8 cellular contexts compared by ENCODE assay signal in the genomic region with DNA sequence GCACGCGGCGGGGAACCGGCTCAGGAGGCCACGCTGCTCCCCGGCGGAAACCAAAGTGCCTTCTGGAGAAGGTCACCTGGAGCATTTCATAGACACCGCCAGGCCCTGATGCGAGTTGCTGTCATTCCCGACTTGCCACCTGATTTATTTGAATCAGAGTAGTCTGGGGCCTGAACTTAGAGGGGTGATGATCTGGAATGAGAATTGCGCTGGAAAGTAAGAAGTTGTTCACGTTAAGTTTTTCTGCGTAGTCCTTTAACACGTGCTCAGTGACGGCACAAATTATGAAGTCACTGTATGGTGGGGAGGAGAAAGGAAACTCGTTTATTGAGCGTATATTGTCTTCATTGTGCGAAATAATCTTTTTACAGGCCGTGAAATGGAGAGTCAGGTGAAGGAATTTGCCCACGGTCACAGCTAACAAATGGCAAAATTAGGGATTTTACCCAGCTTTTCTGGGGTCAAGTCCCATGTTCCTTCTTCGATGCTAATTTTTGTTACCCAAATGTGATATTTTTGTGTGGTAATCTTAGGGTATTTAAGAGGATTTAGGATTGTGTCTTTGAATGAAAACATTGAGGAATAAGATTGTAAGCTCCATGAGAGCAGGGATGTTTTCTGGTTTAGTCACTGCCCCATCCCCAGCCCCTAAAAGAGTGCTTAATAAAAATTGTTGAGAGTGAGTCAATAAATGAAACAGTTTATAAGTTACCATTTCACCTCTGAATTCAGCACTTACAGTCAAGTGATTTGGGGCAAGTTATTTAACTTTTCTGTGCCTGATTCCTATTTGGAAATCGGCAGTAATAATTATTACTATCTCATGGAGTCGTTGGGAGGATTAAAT. TPM values are rescaled to one million over a fixed set of nuclear protein-coding genes. Genes with fewer than 3 reads are reported as not detected.
DNase-seq lines count a peak whose midpoint lies in the region; ATAC-seq, FAIRE-seq and TF ChIP-seq lines count a peak whose summit lies in the region.

No MANE protein-coding gene starts in this region.

- CTCF ChIA-PET in Calu3 (lab: Charles Lee) = interaction anchor here (0.6 kb wide), 1 partner anchor 241 kb away, joined by 3 read pairs; no protein-coding TSS in a partner anchor
- CTCF ChIA-PET in HEK293T (lab: Yijun Ruan, JAX) = interaction anchor here (0.7 to 1.1 kb wide), 4 partner anchors 16 to 205 kb away, joined by 3 to 4 read pairs (median 3); partner anchors contain the start of gene NBL1
- CTCF ChIA-PET in H1 (lab: Charles Lee; ENCODE audit: partially characterized antibody) = interaction anchor here (0.6 to 1.4 kb wide), 6 partner anchors 12 to 313 kb away, joined by 3 to 6 read pairs (median 3); no protein-coding TSS in a partner anchor

- peaks cover 27 to 55% of the 10 kb centered on the region in 2 experiments for H3K79me2 ChIP-seq in H1 (ENCODE audit: control insufficient read depth in 1 of 2, insufficient read depth in 2 of 2, low read length in 2 of 2)

- H3K36me3 ChIP-seq in H1 (ENCODE audit: control insufficient read depth in 2 of 4, insufficient read depth in 4 of 4, low read length in 3 of 4) (no peaks in the 10 kb centered on the region), mucosa of descending colon (ENCODE audit: low read depth) (peaks cover 4% of the 10 kb centered on the region), upper lobe of right lung (no peaks in the 10 kb centered on the region)

- H3K9ac ChIP-seq in H1 (replicated peaks in 1 of 4; ENCODE audit: extremely low read depth in 1 of 4, low read depth in 3 of 4, low read length in 3 of 4) = peak overlapping the region; percentile 89 to 93 (median 92)

- H3K27me3 Mint-ChIP-seq in Calu3 (ENCODE audit: unreplicated experiment) = no peaks in the 10 kb centered on the region

- peaks cover 7% of the 10 kb centered on the region for H3K23me2 ChIP-seq in H1 (ENCODE audit: low read depth, low read length)

- no peaks in the 10 kb centered on the region for H3K27me3 ChIP-seq in H1 (replicated peaks in 1 of 4; ENCODE audit: control insufficient read depth in 3 of 4, extremely low read depth in 1 of 4, insufficient read depth in 3 of 4, low read length in 3 of 4)
- no peaks in the 10 kb centered on the region for H3K27me3 ChIP-seq in upper lobe of right lung

- H3K4me1 Mint-ChIP-seq in Calu3 (ENCODE audit: low read depth, unreplicated experiment) = peaks cover 28% of the 10 kb centered on the region

- H3K27ac ChIP-seq in H1 (ENCODE audit: low read depth, low read length) = peak overlapping the region; percentile 87; the same call in 1 of the 2 replicates
- peak overlapping the region; percentile 99 for H3K27ac ChIP-seq in upper lobe of right lung

- H2BK120ac ChIP-seq in H1 (replicated peaks; ENCODE audit: low read depth, low read length) = no peak overlapping the region

- H3K27ac Mint-ChIP-seq in Calu3 (ENCODE audit: unreplicated experiment) = peak overlapping the region; percentile 96

- ATAC-seq in mucosa of descending colon (peak; percentile 49), upper lobe of right lung (peak; percentile 30), GM18870 (IDR thresholded peaks at IDR 0.05; ENCODE audit: unreplicated experiment) (no peak), HG02840 (IDR thresholded peaks at IDR 0.05; ENCODE audit: low FRiP score, unreplicated experiment) (no peak)

- POLR2A ChIA-PET in HEK293T (lab: Yijun Ruan, JAX) (interaction anchor here (0.7 to 1.5 kb wide), 9 partner anchors 10 to 132 kb away, joined by 3 to 6 read pairs (median 3); no protein-coding TSS in a partner anchor), H1 (lab: Charles Lee; ENCODE audit: partially characterized antibody) (interaction anchor here (0.6 to 2.2 kb wide), 11 partner anchors 8 to 241 kb away, joined by 3 to 5 read pairs (median 3); no protein-coding TSS in a partner anchor)

- intact Hi-C loops in Calu3 (cut with micrococcal nuclease; ENCODE audit: unreplicated experiment) (no loop called here), mucosa of descending colon (cut with DNase I, micrococcal nuclease) (loop anchor here in 1 of 2 donors (10.0 kb wide), 1 partner anchor 47 kb away; the partner anchor contains the start of gene NBL1), upper lobe of right lung (cut with DNase I) (no loop called here)

- H3K36me3 Mint-ChIP-seq in Calu3 (ENCODE audit: insufficient read depth, unreplicated experiment) = peaks cover 42% of the 10 kb centered on the region

- H2BK20ac ChIP-seq in H1 (ENCODE audit: low read length) = no peak overlapping the region

- no peak overlapping the region for H3K14ac ChIP-seq in H1 (ENCODE audit: insufficient read length)

- TSS peak; percentile 72 for BruUV-seq in Calu3 (replicated peaks; lab: Mats Ljungman, UMichigan)

- FAIRE-seq in H1 (lab: Jason Lieb, UNC) = no peak

- H3K9me3 ChIP-seq in H1 (ENCODE audit: insufficient read depth in 2 of 2, low read depth in 1 of 2, low read length in 1 of 2) = no peaks in the 10 kb centered on the region
- H3K9me3 ChIP-seq in mucosa of descending colon = no peaks in the 10 kb centered on the region
- H3K9me3 ChIP-seq in upper lobe of right lung = no peaks in the 10 kb centered on the region

- WGBS in H1 (ENCODE audit: extremely low coverage in 1 of 2, insufficient coverage in 1 of 2, insufficient read length in 1 of 2, insufficient replicate concordance in 2 of 2, low coverage in 1 of 2, low lambda C conversion rate in 2 of 2, missing lambda C conversion rate in 1 of 2), 2 experiments = 30% methylated on average over 16 of the region's 23 CpGs; no CpG with 5 or more reads in 1 of the 2 experiments

- H2BK5ac ChIP-seq in H1 (ENCODE audit: low read depth, low read length) = peak overlapping the region; percentile 92

- no peak overlapping the region for H2AK5ac ChIP-seq in H1 (ENCODE audit: low read depth, low read length)

- H3K4me2 ChIP-seq in H1 (ENCODE audit: insufficient read depth in 1 of 2, low read depth in 2 of 2, low read length in 2 of 2) = peak overlapping the region; percentile 82 to 93

- TF ChIP-seq POLR2A in H1 (IDR thresholded peaks at IDR 0.05; ENCODE audit: control extremely low read depth in 1 of 2, low read depth in 2 of 2, low read length in 2 of 2) = no peak

- no peak overlapping the region for H3K23ac ChIP-seq in H1 (ENCODE audit: insufficient read length)

- peak overlapping the region; percentile 77 to 95 (median 85) for H3K4me3 ChIP-seq in H1 (ENCODE audit: extremely low read depth in 1 of 4, insufficient read depth in 2 of 4, low read depth in 3 of 4, low read length in 4 of 4)
- peak overlapping the region; percentile 96 for H3K4me3 ChIP-seq in mucosa of descending colon
- peak overlapping the region; percentile 95 for H3K4me3 ChIP-seq in upper lobe of right lung

- no peak overlapping the region for H3K56ac ChIP-seq in H1 (replicated peaks; ENCODE audit: insufficient read length, low read depth, low read length)

- peak overlapping the region; percentile 29; the same call in 1 of the 2 replicates for H3K18ac ChIP-seq in H1 (ENCODE audit: extremely low read depth, low read length)

- no peak for TF ChIP-seq EP300 in H1 (IDR thresholded peaks at IDR 0.05; ENCODE audit: borderline replicate concordance in 1 of 2, low read depth in 2 of 2, low read length in 2 of 2)

- no peak overlapping the region for H3K4ac ChIP-seq in H1 (replicated peaks; ENCODE audit: insufficient read length, low read depth, low read length)

- peaks cover 10% of the 10 kb centered on the region; the same call in 1 of the 2 replicates for H3K79me1 ChIP-seq in H1 (ENCODE audit: low read depth, low read length)

- no peak overlapping the region for H4K91ac ChIP-seq in H1 (replicated peaks; ENCODE audit: insufficient read length, low read length)

- H3K9me3 Mint-ChIP-seq in Calu3 (ENCODE audit: low read depth, unreplicated experiment) = no peaks in the 10 kb centered on the region

- H4K20me1 ChIP-seq in H1 (replicated peaks in 1 of 2; ENCODE audit: control insufficient read depth in 1 of 2, insufficient read depth in 2 of 2, low read length in 2 of 2) = peaks cover 5 to 7% of the 10 kb centered on the region in 2 experiments

- H2AFZ ChIP-seq in H1 (ENCODE audit: low read length) = no peak overlapping the region

- DNase-seq in Calu3 = no peak
- DNase-seq in HEK293T (ENCODE audit: extremely low spot score) = no peak
- DNase-seq in SW480 (ENCODE audit: low spot score) = peak; percentile 35
- DNase-seq in H1 (ENCODE audit: low read depth in 1 of 2, low spot score in 2 of 2) = no peak
- DNase-seq in mucosa of descending colon = peak in 1 of 3 donors; percentile 63
- no peak for DNase-seq in upper lobe of right lung

- H4K5ac ChIP-seq in H1 (ENCODE audit: insufficient read length, low read depth, low read length) = no peak overlapping the region

- H3K4me3 Mint-ChIP-seq in Calu3 (ENCODE audit: low read depth, unreplicated experiment) = peak overlapping the region; percentile 92

- no peak overlapping the region for H2BK15ac ChIP-seq in H1 (ENCODE audit: low read length)

- H2BK12ac ChIP-seq in H1 (ENCODE audit: low read depth, low read length) = no peak overlapping the region

- peaks cover 0 to 2% (median 0%) of the 10 kb centered on the region in 4 experiments; a peak in 2 of 7 replicates for H3K4me1 ChIP-seq in H1 (replicated peaks in 1 of 4; ENCODE audit: control insufficient read depth in 3 of 4, insufficient read depth in 4 of 4, low read length in 3 of 4)
- peaks cover 20% of the 10 kb centered on the region for H3K4me1 ChIP-seq in mucosa of descending colon (ENCODE audit: low read depth)
- peaks cover 27% of the 10 kb centered on the region for H3K4me1 ChIP-seq in upper lobe of right lung

- TF ChIP-seq CTCF in Calu3 (IDR thresholded peaks at IDR 0.05; ENCODE audit: unreplicated experiment) (no peak), H1 (IDR thresholded peaks at IDR 0.05; ENCODE audit: control extremely low read depth in 1 of 3, insufficient read depth in 1 of 3, low read depth in 1 of 3, low read length in 3 of 3) (no peak), mucosa of descending colon (IDR thresholded peaks at IDR 0.05) (no peak), upper lobe of right lung (IDR thresholded peaks at IDR 0.05) (no peak)

- H4K8ac ChIP-seq in H1 (ENCODE audit: extremely low read depth, insufficient read depth, low read length) = no peak overlapping the region

- no peak for TF ChIP-seq RAD21 in H1 (IDR thresholded peaks at IDR 0.05 in 1 of 2, conservative IDR thresholded peaks at IDR 0.05 in 1 of 2; ENCODE audit: low read depth in 2 of 2, low read length in 2 of 2)

RNA-seq across cellular contexts. Expression of gene NBL1, which starts 46.4 kb away (rescaled TPM):
- total RNA-seq in Calu3 (2022) (100 and 112 TPM in 2 replicates), mucosa of descending colon (100 to 1,000 TPM; 320 to 457 (median 426) TPM), upper lobe of right lung (218 TPM)
- total RNA-seq in H1 (2021; fragmentation: NEBNext Ultra II Directional; extraction: Animal tissue kit (Norgen Biotek cat#: 25700)) = 9.7 and 10.4 TPM in 2 replicates
- polyA plus RNA-seq in H1 (2011; rRNA removed) = 8.7 and 10.8 TPM in 2 replicates
- polyA plus RNA-seq in H1 (2011; cell fraction: cytosol; rRNA removed) = 10.4 TPM
- polyA plus RNA-seq in H1 (2011; cell fraction: nucleus; rRNA removed) = 11.9 TPM
- polyA plus RNA-seq in H1 (2012, experiment 1 of 2) = 5.2 to 10.1 TPM (median 8.0 TPM) in 4 replicates
- 6.4 TPM for polyA plus RNA-seq in H1 (2012, experiment 2 of 2)
- polyA plus RNA-seq in H1 (2013, experiment 1 of 2) = 5.8 TPM
- 6.8 TPM for polyA plus RNA-seq in H1 (2013, experiment 2 of 2)
- polyA minus RNA-seq in H1 (2011; rRNA and poly(A)+ RNA removed) = 7.4 and 9.7 TPM in 2 replicates
- 7.9 TPM for polyA minus RNA-seq in H1 (2011; cell fraction: cytosol; rRNA and poly(A)+ RNA removed)
- 6.3 TPM for polyA minus RNA-seq in H1 (2011; cell fraction: nucleus; rRNA and poly(A)+ RNA removed)

Comparison
In these comparisons a context has a peak if more than half of its experiments do, and no peak if none do; other contexts are left out.
1. ATAC-seq: peak in mucosa of descending colon (single experiment) and upper lobe of right lung (single experiment); none in GM18870 (single experiment) and HG02840 (single experiment).
2. Peak in every context shown above with its lines, with median percentiles within 50 percentile points of each other: H3K4me3 ChIP-seq.